8 cellular contexts compared by ENCODE assay signal in genomic region chr1:29197590-29197924, GRCh38. TPM values are rescaled to one million over a fixed set of nuclear protein-coding genes. Genes with fewer than 3 reads are reported as not detected.
A peak's percentile ranks its signal among the peaks of the same experiment; 100 is the strongest.
DNase-seq lines count a peak whose midpoint lies in the region; ATAC-seq and TF ChIP-seq lines count a peak whose summit lies in the region.

No MANE protein-coding gene starts in this region.

- no peaks in the 10 kb centered on the region for H3K9me3 ChIP-seq in breast epithelium

- peaks cover 41% of the 10 kb centered on the region for H3K36me3 Mint-ChIP-seq in MCF 10A (ENCODE audit: insufficient read depth, unreplicated experiment)
- peaks cover 6% of the 10 kb centered on the region for H3K36me3 Mint-ChIP-seq in activated CD4-positive, alpha-beta T cell treated with anti-CD3 and anti-CD28 coated beads, Interleukin-2, amount 10 ng/mL, durations not matched to agents 7 days and 5 days (ENCODE audit: low read depth)
- peaks cover 42 to 60% of the 10 kb centered on the region in 2 donors for H3K36me3 Mint-ChIP-seq in stimulated activated naive B cell treated with anti-CD40 and anti-IgM and Interleukin-4, amounts not matched to agents 10 μg/mL and 1 μg/mL and 100 μg/mL, for 72 hours

- no peaks in the 10 kb centered on the region for H3K27me3 Mint-ChIP-seq in MCF 10A (ENCODE audit: insufficient read depth, unreplicated experiment)
- H3K27me3 Mint-ChIP-seq in activated CD4-positive, alpha-beta T cell treated with anti-CD3 and anti-CD28 coated beads, Interleukin-2, amount 10 ng/mL, durations not matched to agents 7 days and 5 days = no peaks in the 10 kb centered on the region
- no peaks in the 10 kb centered on the region for H3K27me3 Mint-ChIP-seq in stimulated activated naive B cell treated with anti-CD40 and anti-IgM and Interleukin-4, amounts not matched to agents 10 μg/mL and 1 μg/mL and 100 μg/mL, for 72 hours

- no peaks in the 10 kb centered on the region for H3K36me3 ChIP-seq in breast epithelium

- peak; percentile 84 to 85 for ATAC-seq in stimulated activated naive B cell treated with anti-CD40 and anti-IgM and Interleukin-4, amounts not matched to agents 10 μg/mL and 1 μg/mL and 100 μg/mL, for 72 hours (replicated peaks)
- no peak for ATAC-seq in GM21786 (IDR thresholded peaks at IDR 0.05; ENCODE audit: unreplicated experiment)
- no peak for ATAC-seq in GM18907 (IDR thresholded peaks at IDR 0.05; ENCODE audit: unreplicated experiment)

- H3K9me3 Mint-ChIP-seq in MCF 10A (ENCODE audit: unreplicated experiment) = no peaks in the 10 kb centered on the region
- H3K9me3 Mint-ChIP-seq in activated CD4-positive, alpha-beta T cell treated with anti-CD3 and anti-CD28 coated beads, Interleukin-2, amount 10 ng/mL, durations not matched to agents 7 days and 5 days = no peaks in the 10 kb centered on the region
- H3K9me3 Mint-ChIP-seq in stimulated activated naive B cell treated with anti-CD40 and anti-IgM and Interleukin-4, amounts not matched to agents 10 μg/mL and 1 μg/mL and 100 μg/mL, for 72 hours = no peaks in the 10 kb centered on the region

- no peak overlapping the region for H3K27ac Mint-ChIP-seq in MCF 10A (ENCODE audit: low read depth, unreplicated experiment)
- no peak overlapping the region for H3K27ac Mint-ChIP-seq in activated CD4-positive, alpha-beta T cell treated with anti-CD3 and anti-CD28 coated beads, Interleukin-2, amount 10 ng/mL, durations not matched to agents 7 days and 5 days
- H3K27ac Mint-ChIP-seq in stimulated activated naive B cell treated with anti-CD40 and anti-IgM and Interleukin-4, amounts not matched to agents 10 μg/mL and 1 μg/mL and 100 μg/mL, for 72 hours = no peak overlapping the region

- POLR2A ChIA-PET in MCF 10A (lab: Yijun Ruan, JAX) = interaction anchor here (0.6 to 4.0 kb wide), 5 partner anchors 16 to 461 kb away, joined by 3 to 29 read pairs (median 4); partner anchors contain the start of genes MECR, PTPRU, SRSF4 and YTHDF2
- POLR2A ChIA-PET in activated CD4-positive, alpha-beta T cell treated with anti-CD3 and anti-CD28 coated beads, Interleukin-2, amount 10 ng/mL, durations not matched to agents 7 days and 5 days (lab: Charles Lee) = interaction anchor here (0.6 kb wide), 1 partner anchor 725 kb away, joined by 3 read pairs; no protein-coding TSS in a partner anchor

- no peak overlapping the region for H3K27ac ChIP-seq in breast epithelium

- H3K4me3 Mint-ChIP-seq in MCF 10A (ENCODE audit: unreplicated experiment) = no peak overlapping the region
- no peak overlapping the region for H3K4me3 Mint-ChIP-seq in activated CD4-positive, alpha-beta T cell treated with anti-CD3 and anti-CD28 coated beads, Interleukin-2, amount 10 ng/mL, durations not matched to agents 7 days and 5 days
- H3K4me3 Mint-ChIP-seq in stimulated activated naive B cell treated with anti-CD40 and anti-IgM and Interleukin-4, amounts not matched to agents 10 μg/mL and 1 μg/mL and 100 μg/mL, for 72 hours = no peak overlapping the region

- no peaks in the 10 kb centered on the region for H3K27me3 ChIP-seq in breast epithelium

- H3K4me1 Mint-ChIP-seq in MCF 10A (ENCODE audit: insufficient read depth, unreplicated experiment) = peaks cover 5% of the 10 kb centered on the region
- H3K4me1 Mint-ChIP-seq in activated CD4-positive, alpha-beta T cell treated with anti-CD3 and anti-CD28 coated beads, Interleukin-2, amount 10 ng/mL, durations not matched to agents 7 days and 5 days = peaks cover 12% of the 10 kb centered on the region
- H3K4me1 Mint-ChIP-seq in stimulated activated naive B cell treated with anti-CD40 and anti-IgM and Interleukin-4, amounts not matched to agents 10 μg/mL and 1 μg/mL and 100 μg/mL, for 72 hours = peaks cover 0 to 1% of the 10 kb centered on the region in 2 donors

- TF ChIP-seq POLR2A in breast epithelium (IDR thresholded peaks at IDR 0.05) = no peak

- H3K4me1 ChIP-seq in breast epithelium = peaks cover 4 to 6% of the 10 kb centered on the region in 2 donors

- no TSS peak for BruUV-seq in MCF 10A (replicated peaks; lab: Mats Ljungman, UMichigan)

- peak; percentile 25 for TF ChIP-seq CTCF in MCF 10A (IDR thresholded peaks at IDR 0.05; ENCODE audit: unreplicated experiment)
- TF ChIP-seq CTCF in breast epithelium (IDR thresholded peaks at IDR 0.05) = no peak
- TF ChIP-seq CTCF in fibroblast of villous mesenchyme (IDR thresholded peaks at IDR 0.05; ENCODE audit: insufficient read depth, low read depth, low read length) = peak; percentile 57

- intact Hi-C loops in MCF 10A (cut with micrococcal nuclease) (no loop called here), breast epithelium (cut with DNase I; ENCODE audit: low total_unique reads) (no loop called here)

- CTCF ChIA-PET in MCF 10A (lab: Yijun Ruan, JAX) = interaction anchor here (0.6 to 8.1 kb wide), 10 partner anchors 11 to 1522 kb away, joined by 3 to 71 read pairs (median 4); partner anchors contain the start of gene SRSF4
- CTCF ChIA-PET in activated CD4-positive, alpha-beta T cell treated with anti-CD3 and anti-CD28 coated beads, Interleukin-2, amount 10 ng/mL, durations not matched to agents 7 days and 5 days (lab: Charles Lee) = interaction anchor here (0.6 to 3.0 kb wide), 11 partner anchors 10 to 1511 kb away, joined by 3 to 25 read pairs (median 4); partner anchors contain the start of gene SRSF4

- DNase-seq in MCF 10A (ENCODE audit: unreplicated experiment) (peak; percentile 66), breast epithelium (ENCODE audit: low spot score in 2 of 2) (no peak), NCI-H1092 (lab: John Stamatoyannopoulos, UW) (peak; percentile 17), fibroblast of villous mesenchyme (ENCODE audit: low read depth) (peak; percentile 64)
- DNase-seq in activated CD4-positive, alpha-beta T cell treated with anti-CD3 and anti-CD28 coated beads, Interleukin-2, amount 10 ng/mL, durations not matched to agents 7 days and 5 days = peak; percentile 64
- no peak for DNase-seq in stimulated activated naive B cell treated with anti-CD40 and anti-IgM and Interleukin-4, amounts not matched to agents 10 μg/mL and 1 μg/mL and 100 μg/mL, for 72 hours

- no peak overlapping the region for H3K4me3 ChIP-seq in breast epithelium
- H3K4me3 ChIP-seq in fibroblast of villous mesenchyme (ENCODE audit: low read depth, low read length) = no peak overlapping the region

RNA-seq across cellular contexts. Expression of gene SRSF4, which starts 15.9 kb away (rescaled TPM):
- 95.8 and 97.9 TPM in 2 replicates for total RNA-seq in MCF 10A (2022)
- total RNA-seq in breast epithelium = 10 to 100 TPM; 79.7 to 86.2 (median 85.2) TPM
- total RNA-seq in activated CD4-positive, alpha-beta T cell treated with anti-CD3 and anti-CD28 coated beads, Interleukin-2, amount 10 ng/mL, durations not matched to agents 7 days and 5 days = 100 to 1,000 TPM; 116 to 123 TPM
- total RNA-seq in fibroblast of villous mesenchyme = 33.5 and 44.0 TPM in 2 replicates

RNA-seq across cellular contexts. Expression of gene MECR, which starts 33.2 kb away (rescaled TPM):
- 46.2 and 59.1 TPM in 2 replicates for total RNA-seq in MCF 10A (2022)
- 10 to 100 TPM; 21.0 to 23.3 (median 21.3) TPM for total RNA-seq in breast epithelium
- total RNA-seq in activated CD4-positive, alpha-beta T cell treated with anti-CD3 and anti-CD28 coated beads, Interleukin-2, amount 10 ng/mL, durations not matched to agents 7 days and 5 days = 10 to 100 TPM; 16.4 to 19.7 TPM
- total RNA-seq in fibroblast of villous mesenchyme = 22.5 and 28.0 TPM in 2 replicates

RNA-seq across cellular contexts. Expression of gene PTPRU, which starts 38.8 kb away (rescaled TPM):
- total RNA-seq in MCF 10A (2022) = 24.1 and 26.8 TPM in 2 replicates
- total RNA-seq in breast epithelium = 10 to 100 TPM; 16.0 to 33.1 (median 32.5) TPM
- total RNA-seq in activated CD4-positive, alpha-beta T cell treated with anti-CD3 and anti-CD28 coated beads, Interleukin-2, amount 10 ng/mL, durations not matched to agents 7 days and 5 days = under 1 TPM; 0.22 to 0.31 TPM
- total RNA-seq in fibroblast of villous mesenchyme = 5.5 and 6.9 TPM in 2 replicates

Comparison
In these comparisons a context has a peak if more than half of its experiments do, and no peak if none do; other contexts are left out.
1. DNase-seq: peak in MCF 10A (single experiment), NCI-H1092 (single experiment), activated CD4-positive, alpha-beta T cell treated with anti-CD3 and anti-CD28 coated beads, Interleukin-2, amount 10 ng/mL, durations not matched to agents 7 days and 5 days (single experiment) and fibroblast of villous mesenchyme (single experiment); none in breast epithelium (0 of 2) and stimulated activated naive B cell treated with anti-CD40 and anti-IgM and Interleukin-4, amounts not matched to agents 10 μg/mL and 1 μg/mL and 100 μg/mL, for 72 hours (single experiment).
2. CTCF ChIP-seq: peak in MCF 10A (single experiment) and fibroblast of villous mesenchyme (single experiment); none in breast epithelium (0 of 3).
3. ATAC-seq: peak in stimulated activated naive B cell treated with anti-CD40 and anti-IgM and Interleukin-4, amounts not matched to agents 10 μg/mL and 1 μg/mL and 100 μg/mL, for 72 hours (2 of 2); none in GM21786 (single experiment) and GM18907 (single experiment).